22 cellular contexts compared by ENCODE assay signal in the genomic region with DNA sequence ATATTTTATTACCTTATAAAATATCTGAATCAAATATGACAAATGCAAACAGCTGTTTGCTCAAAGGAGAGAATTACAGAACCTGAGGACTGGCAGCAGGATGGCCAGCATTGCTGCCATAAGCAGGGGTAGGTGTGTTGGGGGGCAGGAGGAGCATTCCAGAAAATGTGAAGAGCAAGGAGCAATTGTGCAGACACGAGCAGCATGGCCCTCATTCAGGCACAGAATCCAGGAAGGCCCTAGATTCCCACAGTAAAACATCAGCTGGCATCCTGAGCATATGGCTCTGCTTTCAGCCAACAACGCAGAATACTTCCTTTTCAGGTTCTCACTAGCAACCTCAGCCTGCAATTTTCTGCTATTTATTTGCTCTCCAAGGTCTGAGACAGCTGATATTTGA.
"Had no signal": no experiment of that assay in that cellular context is flagged by ENCODE, and none has a peak within 500 bp of the region (broad histone marks: within the 10 kb centered on the region; RNA-seq: fewer than 3 reads in every experiment).

No MANE protein-coding gene starts in this region.

- H3K36me3 ChIP-seq: ascending aorta, brain microvascular endothelial cell, esophagus muscularis mucosa, gastrocnemius medialis, right lobe of liver, thyroid gland, upper lobe of right lung had no signal

- H3K27ac ChIP-seq: ascending aorta, brain microvascular endothelial cell, esophagus muscularis mucosa, gastrocnemius medialis, right lobe of liver, skin epidermis, thyroid gland, upper lobe of right lung had no signal

- DNase-seq: activated T-cell treated with anti-CD3 and anti-CD28 coated beads, Interleukin-2, amount 50 U/mL, for 24 hours; brain microvascular endothelial cell; caudate nucleus; effector memory CD8-positive, alpha-beta T cell; gastrocnemius medialis; head of caudate nucleus; left ventricle myocardium superior; mammary epithelial cell; midbrain; right lobe of liver; stimulated activated CD4-positive, alpha-beta T cell treated with anti-CD3 and anti-CD28 coated beads, Interleukin-1b, Interleukin-23, amount 100 ng/mL, for 48 hours; substantia nigra; T1000; thyroid gland; upper lobe of right lung had no signal

- H3K4me1 ChIP-seq: ascending aorta, esophagus muscularis mucosa, gastrocnemius medialis, right lobe of liver, thyroid gland, upper lobe of right lung had no signal

- H3K27me3 ChIP-seq: ascending aorta, brain microvascular endothelial cell, esophagus muscularis mucosa, right lobe of liver, thyroid gland had no signal

- ATAC-seq: activated naive CD4-positive, alpha-beta T cell treated with anti-CD3 and anti-CD28 coated beads, Interleukin-2, amount 50 U/mL, for 72 hours; activated T-helper 17 cell treated with anti-CD3 and anti-CD28 coated beads, Interleukin-2, amount 50 U/mL, for 72 hours; effector memory CD8-positive, alpha-beta T cell; gastrocnemius medialis; left ventricle myocardium superior; natural killer cell treated with Interleukin-12 subunit alpha and Interleukin-12 subunit beta and Interleukin-15 and Interleukin-18, amount 100 ng/mL, for 72 hours; right lobe of liver; upper lobe of right lung; WTC11 had no signal

- H3K4me3 ChIP-seq: ascending aorta, esophagus muscularis mucosa, gastrocnemius medialis, right lobe of liver, skin epidermis, thyroid gland, upper lobe of right lung had no signal
